8 cellular contexts compared by ENCODE assay signal in genomic region chr6:125314019-125314581, GRCh38. TPM values are rescaled to one million over a fixed set of nuclear protein-coding genes. Genes with fewer than 3 reads are reported as not detected.
A peak's percentile ranks its signal among the peaks of the same experiment; 100 is the strongest.
DNase-seq lines count a peak whose midpoint lies in the region; ATAC-seq, FAIRE-seq and TF ChIP-seq lines count a peak whose summit lies in the region.

No MANE protein-coding gene starts in this region.

- no peaks in the 10 kb centered on the region for H3K9me3 ChIP-seq in lower lobe of right lung
- H3K9me3 ChIP-seq in suprapubic skin = no peaks in the 10 kb centered on the region

- ATAC-seq in GM18861 (IDR thresholded peaks at IDR 0.05; ENCODE audit: unreplicated experiment) (peak; percentile 82), HG02943 (IDR thresholded peaks at IDR 0.05; ENCODE audit: low read depth, unreplicated experiment) (peak; percentile 89), lower lobe of right lung (peak; percentile 85 to 90)

- intact Hi-C loops in dorsolateral prefrontal cortex (cut with DNase I) = loop anchor here (2.0 to 10.0 kb wide), 5 partner anchors 271 to 658 kb away; no protein-coding TSS in a partner anchor
- intact Hi-C loops in lower lobe of right lung (cut with DNase I) = loop anchor here (5.0 kb wide), 1 partner anchor 438 kb away; no protein-coding TSS in a partner anchor

- H3K27ac ChIP-seq in dorsolateral prefrontal cortex = peak overlapping the region in 8 of 59 donors; percentile 6 to 54 (median 28)
- no peak overlapping the region for H3K27ac ChIP-seq in lower lobe of right lung
- no peak overlapping the region for H3K27ac ChIP-seq in suprapubic skin

- TF ChIP-seq EP300 in suprapubic skin (IDR thresholded peaks at IDR 0.05) = no peak

- TF ChIP-seq POLR2A in suprapubic skin (IDR thresholded peaks at IDR 0.05) = no peak

- H3K27me3 ChIP-seq in dorsolateral prefrontal cortex = no peaks in the 10 kb centered on the region
- no peaks in the 10 kb centered on the region for H3K27me3 ChIP-seq in lower lobe of right lung (ENCODE audit: low read depth)
- no peaks in the 10 kb centered on the region for H3K27me3 ChIP-seq in suprapubic skin

- WGBS in suprapubic skin = 24% methylated on average over 10 of the region's 10 CpGs

- no peak overlapping the region for H3K4me3 ChIP-seq in dorsolateral prefrontal cortex
- no peak overlapping the region for H3K4me3 ChIP-seq in lower lobe of right lung
- H3K4me3 ChIP-seq in suprapubic skin = no peak overlapping the region

- H3K4me1 ChIP-seq in lower lobe of right lung (no peaks in the 10 kb centered on the region), suprapubic skin (peaks cover 3% of the 10 kb centered on the region)

- TF ChIP-seq CTCF in dorsolateral prefrontal cortex (IDR thresholded peaks at IDR 0.05 in 54 of 56, conservative IDR thresholded peaks at IDR 0.05 in 2 of 56; ENCODE audit: low read depth in 1 of 56, partially characterized antibody in 56 of 56) (peak; percentile 66 to 98 (median 91)), lower lobe of right lung (IDR thresholded peaks at IDR 0.05) (peak; percentile 79), suprapubic skin (IDR thresholded peaks at IDR 0.05) (peak; percentile 47 to 74)

- peak; percentile 81 for FAIRE-seq in TTC549 (lab: Jason Lieb, UNC)

- DNase-seq in CD1c-positive myeloid dendritic cell (ENCODE audit: extremely low spot score) (peak; percentile 76), NCI-H2029 (lab: John Stamatoyannopoulos, UW) (peak; percentile 85), dorsolateral prefrontal cortex (peak; percentile 22 to 75 (median 63)), lower lobe of right lung (no peak), suprapubic skin (ENCODE audit: low spot score in 2 of 2) (peak in 1 of 2 donors; percentile 67)

- H3K36me3 ChIP-seq in lower lobe of right lung = no peaks in the 10 kb centered on the region
- H3K36me3 ChIP-seq in suprapubic skin = no peaks in the 10 kb centered on the region

RNA-seq across cellular contexts. Expression of gene HDDC2, which starts 12.3 kb away (rescaled TPM):
- total RNA-seq in dorsolateral prefrontal cortex (100 to 1,000 TPM in 31 of 120 experiments, 10 to 100 TPM in 89; 55.3 to 170 (median 91.5) TPM), lower lobe of right lung (55.4 TPM), suprapubic skin (10 to 100 TPM; 52.0 to 78.3 (median 66.5) TPM)
